ENCODE assay signal across 3 cellular contexts in genomic region chr1:197173571-197174482, GRCh38.
TF ChIP-seq lines count a peak whose summit lies in the region.

No MANE protein-coding gene starts in this region.

TF ChIP-seq in A549, 52 proteins besides CTCF, POLR2A, EP300 and RAD21:
- TF ChIP-seq PHF8 (IDR thresholded peaks at IDR 0.05; ENCODE audit: borderline replicate concordance, low read depth): no peak
- TF ChIP-seq ZC3H11A (IDR thresholded peaks at IDR 0.05): no peak
- TF ChIP-seq JUNB (IDR thresholded peaks at IDR 0.05): no peak
- TF ChIP-seq NPAS2 (CRISPR knock-in tag; IDR thresholded peaks at IDR 0.05; ENCODE audit: borderline replicate concordance): no peak
- TF ChIP-seq NFE2L2 (conservative IDR thresholded peaks at IDR 0.05; ENCODE audit: low read length): no peak
- TF ChIP-seq TFCP2L1 (CRISPR knock-in tag; IDR thresholded peaks at IDR 0.05): no peak
- no peak for TF ChIP-seq SREBF2 (IDR thresholded peaks at IDR 0.05)
- TF ChIP-seq, protein P1, sequence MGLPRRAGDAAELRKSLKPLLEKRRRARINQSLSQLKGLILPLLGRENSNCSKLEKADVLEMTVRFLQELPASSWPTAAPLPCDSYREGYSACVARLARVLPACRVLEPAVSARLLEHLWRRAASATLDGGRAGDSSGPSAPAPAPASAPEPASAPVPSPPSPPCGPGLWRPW (IDR thresholded peaks at IDR 0.05): 0 out of 2 replicates have a peak, but pooled peaks have one; percentile 37
- TF ChIP-seq, protein P2, sequence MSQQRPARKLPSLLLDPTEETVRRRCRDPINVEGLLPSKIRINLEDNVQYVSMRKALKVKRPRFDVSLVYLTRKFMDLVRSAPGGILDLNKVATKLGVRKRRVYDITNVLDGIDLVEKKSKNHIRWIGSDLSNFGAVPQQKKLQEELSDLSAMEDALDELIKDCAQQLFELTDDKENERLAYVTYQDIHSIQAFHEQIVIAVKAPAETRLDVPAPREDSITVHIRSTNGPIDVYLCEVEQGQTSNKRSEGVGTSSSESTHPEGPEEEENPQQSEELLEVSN (IDR thresholded peaks at IDR 0.05; ENCODE audit: borderline replicate concordance, low read depth): no peak
- no peak for TF ChIP-seq CHD4 (IDR thresholded peaks at IDR 0.05; ENCODE audit: borderline replicate concordance)
- TF ChIP-seq CEBPB (IDR thresholded peaks at IDR 0.05): peak; percentile 84 to 89
- TF ChIP-seq GATA3 (IDR thresholded peaks at IDR 0.05; ENCODE audit: borderline replicate concordance): peak; percentile 24; the same call in 1 of the 2 replicates
- TF ChIP-seq CBX2 (IDR thresholded peaks at IDR 0.05; ENCODE audit: borderline replicate concordance, low read depth): no peak
- no peak for TF ChIP-seq HEYL (CRISPR knock-in tag; IDR thresholded peaks at IDR 0.05)
- TF ChIP-seq TP53 (CRISPR knock-in tag; IDR thresholded peaks at IDR 0.05): no peak
- no peak for TF ChIP-seq JUN (IDR thresholded peaks at IDR 0.05)
- no peak for TF ChIP-seq FOSL2 (IDR thresholded peaks at IDR 0.05)
- peak; percentile 55; the same call in 1 of the 2 replicates for TF ChIP-seq FOSL2 (CRISPR knock-in tag; IDR thresholded peaks at IDR 0.05)
- no peak for TF ChIP-seq ELK1 (IDR thresholded peaks at IDR 0.05; ENCODE audit: low read depth, low read length)
- TF ChIP-seq, protein P3, sequence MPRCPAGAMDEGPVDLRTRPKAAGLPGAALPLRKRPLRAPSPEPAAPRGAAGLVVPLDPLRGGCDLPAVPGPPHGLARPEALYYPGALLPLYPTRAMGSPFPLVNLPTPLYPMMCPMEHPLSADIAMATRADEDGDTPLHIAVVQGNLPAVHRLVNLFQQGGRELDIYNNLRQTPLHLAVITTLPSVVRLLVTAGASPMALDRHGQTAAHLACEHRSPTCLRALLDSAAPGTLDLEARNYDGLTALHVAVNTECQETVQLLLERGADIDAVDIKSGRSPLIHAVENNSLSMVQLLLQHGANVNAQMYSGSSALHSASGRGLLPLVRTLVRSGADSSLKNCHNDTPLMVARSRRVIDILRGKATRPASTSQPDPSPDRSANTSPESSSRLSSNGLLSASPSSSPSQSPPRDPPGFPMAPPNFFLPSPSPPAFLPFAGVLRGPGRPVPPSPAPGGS (IDR thresholded peaks at IDR 0.05): no peak
- TF ChIP-seq HDAC2 (IDR thresholded peaks at IDR 0.05): no peak
- TF ChIP-seq ZFP36 (IDR thresholded peaks at IDR 0.05; ENCODE audit: borderline replicate concordance, partially characterized antibody): no peak

TF ChIP-seq in HCT116, 20 proteins besides CTCF, POLR2A, EP300 and RAD21:
- TF ChIP-seq, protein P4, sequence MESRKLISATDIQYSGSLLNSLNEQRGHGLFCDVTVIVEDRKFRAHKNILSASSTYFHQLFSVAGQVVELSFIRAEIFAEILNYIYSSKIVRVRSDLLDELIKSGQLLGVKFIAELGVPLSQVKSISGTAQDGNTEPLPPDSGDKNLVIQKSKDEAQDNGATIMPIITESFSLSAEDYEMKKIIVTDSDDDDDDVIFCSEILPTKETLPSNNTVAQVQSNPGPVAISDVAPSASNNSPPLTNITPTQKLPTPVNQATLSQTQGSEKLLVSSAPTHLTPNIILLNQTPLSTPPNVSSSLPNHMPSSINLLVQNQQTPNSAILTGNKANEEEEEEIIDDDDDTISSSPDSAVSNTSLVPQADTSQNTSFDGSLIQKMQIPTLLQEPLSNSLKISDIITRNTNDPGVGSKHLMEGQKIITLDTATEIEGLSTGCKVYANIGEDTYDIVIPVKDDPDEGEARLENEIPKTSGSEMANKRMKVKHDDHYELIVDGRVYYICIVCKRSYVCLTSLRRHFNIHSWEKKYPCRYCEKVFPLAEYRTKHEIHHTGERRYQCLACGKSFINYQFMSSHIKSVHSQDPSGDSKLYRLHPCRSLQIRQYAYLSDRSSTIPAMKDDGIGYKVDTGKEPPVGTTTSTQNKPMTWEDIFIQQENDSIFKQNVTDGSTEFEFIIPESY (IDR thresholded peaks at IDR 0.05; ENCODE audit: extremely low read depth, insufficient replicate concordance, low read length): no peak
- TF ChIP-seq EZH2 (IDR thresholded peaks at IDR 0.05) (no peak), REST (IDR thresholded peaks at IDR 0.05; ENCODE audit: low read depth) (no peak), CEBPB (IDR thresholded peaks at IDR 0.05; ENCODE audit: low read depth) (peak; percentile 41; the same call in 1 of the 2 replicates), EZH2phosphoT487 (IDR thresholded peaks at IDR 0.05; ENCODE audit: borderline replicate concordance) (no peak), POLR2AphosphoS5 (IDR thresholded peaks at IDR 0.05; ENCODE audit: low read depth, low read length) (no peak)
- TF ChIP-seq, protein P5, sequence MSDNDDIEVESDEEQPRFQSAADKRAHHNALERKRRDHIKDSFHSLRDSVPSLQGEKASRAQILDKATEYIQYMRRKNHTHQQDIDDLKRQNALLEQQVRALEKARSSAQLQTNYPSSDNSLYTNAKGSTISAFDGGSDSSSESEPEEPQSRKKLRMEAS (IDR thresholded peaks at IDR 0.05): no peak

TF ChIP-seq in HepG2, 621 proteins besides CTCF, POLR2A, EP300 and RAD21 (continues in another document):
- TF ChIP-seq BCL6 (CRISPR knock-in tag; IDR thresholded peaks at IDR 0.05): peak; percentile 87
- TF ChIP-seq TMF1 (CRISPR knock-in tag; IDR thresholded peaks at IDR 0.05; ENCODE audit: low read depth): no peak
- TF ChIP-seq ERF (CRISPR knock-in tag; IDR thresholded peaks at IDR 0.05): peak; percentile 79
- TF ChIP-seq, protein P6, sequence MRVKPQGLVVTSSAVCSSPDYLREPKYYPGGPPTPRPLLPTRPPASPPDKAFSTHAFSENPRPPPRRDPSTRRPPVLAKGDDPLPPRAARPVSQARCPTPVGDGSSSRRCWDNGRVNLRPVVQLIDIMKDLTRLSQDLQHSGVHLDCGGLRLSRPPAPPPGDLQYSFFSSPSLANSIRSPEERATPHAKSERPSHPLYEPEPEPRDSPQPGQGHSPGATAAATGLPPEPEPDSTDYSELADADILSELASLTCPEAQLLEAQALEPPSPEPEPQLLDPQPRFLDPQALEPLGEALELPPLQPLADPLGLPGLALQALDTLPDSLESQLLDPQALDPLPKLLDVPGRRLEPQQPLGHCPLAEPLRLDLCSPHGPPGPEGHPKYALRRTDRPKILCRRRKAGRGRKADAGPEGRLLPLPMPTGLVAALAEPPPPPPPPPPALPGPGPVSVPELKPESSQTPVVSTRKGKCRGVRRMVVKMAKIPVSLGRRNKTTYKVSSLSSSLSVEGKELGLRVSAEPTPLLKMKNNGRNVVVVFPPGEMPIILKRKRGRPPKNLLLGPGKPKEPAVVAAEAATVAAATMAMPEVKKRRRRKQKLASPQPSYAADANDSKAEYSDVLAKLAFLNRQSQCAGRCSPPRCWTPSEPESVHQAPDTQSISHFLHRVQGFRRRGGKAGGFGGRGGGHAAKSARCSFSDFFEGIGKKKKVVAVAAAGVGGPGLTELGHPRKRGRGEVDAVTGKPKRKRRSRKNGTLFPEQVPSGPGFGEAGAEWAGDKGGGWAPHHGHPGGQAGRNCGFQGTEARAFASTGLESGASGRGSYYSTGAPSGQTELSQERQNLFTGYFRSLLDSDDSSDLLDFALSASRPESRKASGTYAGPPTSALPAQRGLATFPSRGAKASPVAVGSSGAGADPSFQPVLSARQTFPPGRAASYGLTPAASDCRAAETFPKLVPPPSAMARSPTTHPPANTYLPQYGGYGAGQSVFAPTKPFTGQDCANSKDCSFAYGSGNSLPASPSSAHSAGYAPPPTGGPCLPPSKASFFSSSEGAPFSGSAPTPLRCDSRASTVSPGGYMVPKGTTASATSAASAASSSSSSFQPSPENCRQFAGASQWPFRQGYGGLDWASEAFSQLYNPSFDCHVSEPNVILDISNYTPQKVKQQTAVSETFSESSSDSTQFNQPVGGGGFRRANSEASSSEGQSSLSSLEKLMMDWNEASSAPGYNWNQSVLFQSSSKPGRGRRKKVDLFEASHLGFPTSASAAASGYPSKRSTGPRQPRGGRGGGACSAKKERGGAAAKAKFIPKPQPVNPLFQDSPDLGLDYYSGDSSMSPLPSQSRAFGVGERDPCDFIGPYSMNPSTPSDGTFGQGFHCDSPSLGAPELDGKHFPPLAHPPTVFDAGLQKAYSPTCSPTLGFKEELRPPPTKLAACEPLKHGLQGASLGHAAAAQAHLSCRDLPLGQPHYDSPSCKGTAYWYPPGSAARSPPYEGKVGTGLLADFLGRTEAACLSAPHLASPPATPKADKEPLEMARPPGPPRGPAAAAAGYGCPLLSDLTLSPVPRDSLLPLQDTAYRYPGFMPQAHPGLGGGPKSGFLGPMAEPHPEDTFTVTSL (CRISPR knock-in tag; IDR thresholded peaks at IDR 0.05; ENCODE audit: borderline replicate concordance): peak; percentile 97
- TF ChIP-seq, protein P7, sequence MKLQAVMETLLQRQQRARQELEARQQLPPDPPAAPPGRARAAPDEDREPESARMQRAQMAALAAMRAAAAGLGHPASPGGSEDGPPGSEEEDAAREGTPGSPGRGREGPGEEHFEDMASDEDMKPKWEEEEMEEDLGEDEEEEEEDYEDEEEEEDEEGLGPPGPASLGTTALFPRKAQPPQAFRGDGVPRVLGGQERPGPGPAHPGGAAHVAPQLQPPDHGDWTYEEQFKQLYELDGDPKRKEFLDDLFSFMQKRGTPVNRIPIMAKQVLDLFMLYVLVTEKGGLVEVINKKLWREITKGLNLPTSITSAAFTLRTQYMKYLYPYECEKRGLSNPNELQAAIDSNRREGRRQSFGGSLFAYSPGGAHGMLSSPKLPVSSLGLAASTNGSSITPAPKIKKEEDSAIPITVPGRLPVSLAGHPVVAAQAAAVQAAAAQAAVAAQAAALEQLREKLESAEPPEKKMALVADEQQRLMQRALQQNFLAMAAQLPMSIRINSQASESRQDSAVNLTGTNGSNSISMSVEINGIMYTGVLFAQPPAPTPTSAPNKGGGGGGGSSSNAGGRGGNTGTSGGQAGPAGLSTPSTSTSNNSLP (IDR thresholded peaks at IDR 0.05; ENCODE audit: low read depth, low read length): peak; percentile 94
- peak; percentile 83 for TF ChIP-seq SMAD3 (CRISPR knock-in tag; IDR thresholded peaks at IDR 0.05)
- TF ChIP-seq ZNF24 (IDR thresholded peaks at IDR 0.05): 0 out of 2 replicates have a peak, but pooled peaks have one; percentile 12
- no peak for TF ChIP-seq ZNF703 (CRISPR knock-in tag; IDR thresholded peaks at IDR 0.05; ENCODE audit: borderline replicate concordance)
- no peak for TF ChIP-seq ZSCAN21 (CRISPR knock-in tag; IDR thresholded peaks at IDR 0.05; ENCODE audit: borderline replicate concordance)
- peak; percentile 63; the same call in 1 of the 2 replicates for TF ChIP-seq CREM (IDR thresholded peaks at IDR 0.05)
- no peak for TF ChIP-seq CREM (CRISPR knock-in tag; IDR thresholded peaks at IDR 0.05)
- 0 out of 2 replicates have a peak, but pooled peaks have one; percentile 9 for TF ChIP-seq SMARCE1 (IDR thresholded peaks at IDR 0.05; ENCODE audit: borderline replicate concordance)
- TF ChIP-seq ZFP36 (IDR thresholded peaks at IDR 0.05; ENCODE audit: borderline replicate concordance, low read depth, low read length, partially characterized antibody): no peak
- TF ChIP-seq TBX3 (IDR thresholded peaks at IDR 0.05; ENCODE audit: borderline replicate concordance): peak; percentile 60; the same call in 1 of the 2 replicates
- peak; percentile 54; the same call in 1 of the 2 replicates for TF ChIP-seq RCOR2 (CRISPR knock-in tag; IDR thresholded peaks at IDR 0.05)
- no peak for TF ChIP-seq MAZ (IDR thresholded peaks at IDR 0.05; ENCODE audit: borderline replicate concordance, low read depth, low read length)
- TF ChIP-seq MAZ (CRISPR knock-in tag; IDR thresholded peaks at IDR 0.05; ENCODE audit: low read depth): no peak
- no peak for TF ChIP-seq ZNF550 (CRISPR knock-in tag; IDR thresholded peaks at IDR 0.05; ENCODE audit: borderline replicate concordance)
- no peak for TF ChIP-seq MEIS2 (CRISPR knock-in tag; IDR thresholded peaks at IDR 0.05)
- TF ChIP-seq, protein P8, sequence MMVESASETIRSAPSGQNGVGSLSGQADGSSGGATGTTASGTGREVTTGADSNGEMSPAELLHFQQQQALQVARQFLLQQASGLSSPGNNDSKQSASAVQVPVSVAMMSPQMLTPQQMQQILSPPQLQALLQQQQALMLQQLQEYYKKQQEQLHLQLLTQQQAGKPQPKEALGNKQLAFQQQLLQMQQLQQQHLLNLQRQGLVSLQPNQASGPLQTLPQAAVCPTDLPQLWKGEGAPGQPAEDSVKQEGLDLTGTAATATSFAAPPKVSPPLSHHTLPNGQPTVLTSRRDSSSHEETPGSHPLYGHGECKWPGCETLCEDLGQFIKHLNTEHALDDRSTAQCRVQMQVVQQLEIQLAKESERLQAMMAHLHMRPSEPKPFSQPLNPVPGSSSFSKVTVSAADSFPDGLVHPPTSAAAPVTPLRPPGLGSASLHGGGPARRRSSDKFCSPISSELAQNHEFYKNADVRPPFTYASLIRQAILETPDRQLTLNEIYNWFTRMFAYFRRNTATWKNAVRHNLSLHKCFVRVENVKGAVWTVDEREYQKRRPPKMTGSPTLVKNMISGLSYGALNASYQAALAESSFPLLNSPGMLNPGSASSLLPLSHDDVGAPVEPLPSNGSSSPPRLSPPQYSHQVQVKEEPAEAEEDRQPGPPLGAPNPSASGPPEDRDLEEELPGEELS (CRISPR knock-in tag; IDR thresholded peaks at IDR 0.05): peak; percentile 85
- TF ChIP-seq ZNF331 (CRISPR knock-in tag; IDR thresholded peaks at IDR 0.05): peak; percentile 91
- TF ChIP-seq, protein P9, sequence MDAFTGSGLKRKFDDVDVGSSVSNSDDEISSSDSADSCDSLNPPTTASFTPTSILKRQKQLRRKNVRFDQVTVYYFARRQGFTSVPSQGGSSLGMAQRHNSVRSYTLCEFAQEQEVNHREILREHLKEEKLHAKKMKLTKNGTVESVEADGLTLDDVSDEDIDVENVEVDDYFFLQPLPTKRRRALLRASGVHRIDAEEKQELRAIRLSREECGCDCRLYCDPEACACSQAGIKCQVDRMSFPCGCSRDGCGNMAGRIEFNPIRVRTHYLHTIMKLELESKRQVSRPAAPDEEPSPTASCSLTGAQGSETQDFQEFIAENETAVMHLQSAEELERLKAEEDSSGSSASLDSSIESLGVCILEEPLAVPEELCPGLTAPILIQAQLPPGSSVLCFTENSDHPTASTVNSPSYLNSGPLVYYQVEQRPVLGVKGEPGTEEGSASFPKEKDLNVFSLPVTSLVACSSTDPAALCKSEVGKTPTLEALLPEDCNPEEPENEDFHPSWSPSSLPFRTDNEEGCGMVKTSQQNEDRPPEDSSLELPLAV (CRISPR knock-in tag; conservative IDR thresholded peaks at IDR 0.05; ENCODE audit: low read depth): no peak
- peak; percentile 67; the same call in 1 of the 2 replicates for TF ChIP-seq ZBTB25 (CRISPR knock-in tag; IDR thresholded peaks at IDR 0.05)
